18 cellular contexts compared by ENCODE assay signal in genomic region chr14:51859136-51859535, GRCh38. TPM values are rescaled to one million over a fixed set of nuclear protein-coding genes. Genes with fewer than 3 reads are reported as not detected.
DNase-seq lines count a peak whose midpoint lies in the region; ATAC-seq and TF ChIP-seq lines count a peak whose summit lies in the region.
"Had no signal": no experiment of that assay in that cellular context is flagged by ENCODE, and none has a peak within 500 bp of the region (broad histone marks: within the 10 kb centered on the region; RNA-seq: fewer than 3 reads in every experiment).

No MANE protein-coding gene starts in this region.

- H3K4me3 Mint-ChIP-seq in activated CD8-positive, alpha-beta T cell treated with anti-CD3 and anti-CD28 coated beads, Interleukin-2, amount 10 ng/mL, durations not matched to agents 7 days and 5 days: no peak overlapping the region
- no peak overlapping the region for H3K4me3 Mint-ChIP-seq in activated CD8-positive, alpha-beta T cell treated with anti-CD3 and anti-CD28 coated beads for 36 hours
- H3K4me3 Mint-ChIP-seq in endothelial cell (ENCODE audit: unreplicated experiment): no peak overlapping the region

- DNase-seq in activated CD8-positive, alpha-beta T cell treated with anti-CD3 and anti-CD28 coated beads, Interleukin-2, amount 10 ng/mL, durations not matched to agents 7 days and 5 days: no peak
- DNase-seq in activated CD8-positive, alpha-beta T cell treated with anti-CD3 and anti-CD28 coated beads for 36 hours: no peak
- DNase-seq in HFF-Myc (ENCODE audit: extremely low read depth, low read depth) (peak; percentile 55), endothelial cell (ENCODE audit: low spot score) (no peak), renal cortical epithelial cell (ENCODE audit: low read depth) (peak; percentile 52), germinal center (ENCODE audit: low spot score) (no peak), T-helper 1 cell (no peak), caudate nucleus (lab: John Stamatoyannopoulos, UW) (no peak)
- DNase-seq: activated CD4-positive, alpha-beta T cell treated with anti-CD3 and anti-CD28 coated beads for 48 hours; activated T-cell treated with anti-CD3 and anti-CD28 coated beads, Interleukin-2, amount 50 U/mL, for 48 hours; amygdala; gastrocnemius medialis; H7; NCI-H146; NCI-H2227 treated with DMSO at 0.1 percent for 48 hours; Right ventricle myocardium superior had no signal

- H3K27ac Mint-ChIP-seq in activated CD8-positive, alpha-beta T cell treated with anti-CD3 and anti-CD28 coated beads, Interleukin-2, amount 10 ng/mL, durations not matched to agents 7 days and 5 days: peak overlapping the region; percentile 95
- H3K27ac Mint-ChIP-seq in activated CD8-positive, alpha-beta T cell treated with anti-CD3 and anti-CD28 coated beads for 36 hours: no peak overlapping the region
- H3K27ac Mint-ChIP-seq in endothelial cell (ENCODE audit: unreplicated experiment): peak overlapping the region; percentile 41

- CTCF ChIA-PET in activated CD8-positive, alpha-beta T cell treated with anti-CD3 and anti-CD28 coated beads, Interleukin-2, amount 10 ng/mL, durations not matched to agents 7 days and 5 days (lab: Charles Lee): interaction anchor here (2.0 to 4.2 kb wide), 3 partner anchors 8 to 12 kb away, joined by 8 to 47 read pairs (median 13); no protein-coding TSS in a partner anchor
- CTCF ChIA-PET in activated CD8-positive, alpha-beta T cell treated with anti-CD3 and anti-CD28 coated beads for 36 hours (lab: Charles Lee): no interaction called here

- peaks cover 6% of the 10 kb centered on the region for H3K9me3 Mint-ChIP-seq in activated CD8-positive, alpha-beta T cell treated with anti-CD3 and anti-CD28 coated beads, Interleukin-2, amount 10 ng/mL, durations not matched to agents 7 days and 5 days (ENCODE audit: insufficient read depth)
- H3K9me3 Mint-ChIP-seq in activated CD8-positive, alpha-beta T cell treated with anti-CD3 and anti-CD28 coated beads for 36 hours: peaks cover 9% of the 10 kb centered on the region
- no peaks in the 10 kb centered on the region for H3K9me3 Mint-ChIP-seq in endothelial cell (ENCODE audit: unreplicated experiment)

- ATAC-seq in activated CD8-positive, alpha-beta T cell treated with anti-CD3 and anti-CD28 coated beads, Interleukin-2, amount 10 ng/mL, durations not matched to agents 7 days and 5 days: no peak
- ATAC-seq in activated CD8-positive, alpha-beta T cell treated with anti-CD3 and anti-CD28 coated beads for 36 hours: no peak
- ATAC-seq: gastrocnemius medialis had no signal

- peaks cover 36% of the 10 kb centered on the region for H3K36me3 Mint-ChIP-seq in activated CD8-positive, alpha-beta T cell treated with anti-CD3 and anti-CD28 coated beads, Interleukin-2, amount 10 ng/mL, durations not matched to agents 7 days and 5 days (ENCODE audit: low read depth)
- H3K36me3 Mint-ChIP-seq in activated CD8-positive, alpha-beta T cell treated with anti-CD3 and anti-CD28 coated beads for 36 hours (ENCODE audit: low read depth): peaks cover 31% of the 10 kb centered on the region
- peaks cover 7% of the 10 kb centered on the region for H3K36me3 Mint-ChIP-seq in endothelial cell (ENCODE audit: low read depth, unreplicated experiment)

- POLR2A ChIA-PET in activated CD8-positive, alpha-beta T cell treated with anti-CD3 and anti-CD28 coated beads, Interleukin-2, amount 10 ng/mL, durations not matched to agents 7 days and 5 days (lab: Charles Lee): interaction anchor here (13.4 kb wide), 1 partner anchor 11 kb away, joined by 366 read pairs; no protein-coding TSS in a partner anchor
- POLR2A ChIA-PET in activated CD8-positive, alpha-beta T cell treated with anti-CD3 and anti-CD28 coated beads for 36 hours (lab: Charles Lee): interaction anchor here (0.6 to 3.8 kb wide), 3 partner anchors 9 to 533 kb away, joined by 4 to 28 read pairs (median 4); no protein-coding TSS in a partner anchor

- TF ChIP-seq CTCF in activated CD8-positive, alpha-beta T cell treated with anti-CD3 and anti-CD28 coated beads for 36 hours (IDR thresholded peaks at IDR 0.05): no peak
- TF ChIP-seq CTCF in HFF-Myc (IDR thresholded peaks at IDR 0.05; ENCODE audit: low read depth, low read length, missing control alignments): no peak
- TF ChIP-seq CTCF in endothelial cell (IDR thresholded peaks at IDR 0.05; ENCODE audit: unreplicated experiment): no peak

- intact Hi-C loops in activated CD8-positive, alpha-beta T cell treated with anti-CD3 and anti-CD28 coated beads for 36 hours (cut with micrococcal nuclease): no loop called here

- H3K4me1 Mint-ChIP-seq in activated CD8-positive, alpha-beta T cell treated with anti-CD3 and anti-CD28 coated beads, Interleukin-2, amount 10 ng/mL, durations not matched to agents 7 days and 5 days (ENCODE audit: low read depth): peaks cover 41% of the 10 kb centered on the region
- peaks cover 36% of the 10 kb centered on the region for H3K4me1 Mint-ChIP-seq in activated CD8-positive, alpha-beta T cell treated with anti-CD3 and anti-CD28 coated beads for 36 hours (ENCODE audit: low read depth)
- H3K4me1 Mint-ChIP-seq in endothelial cell (ENCODE audit: unreplicated experiment): peaks cover 49% of the 10 kb centered on the region

- no peak overlapping the region for H3K4me3 ChIP-seq in HFF-Myc (replicated peaks; ENCODE audit: low read depth, low read length)
- H3K4me3 ChIP-seq: suprapubic skin had no signal

- H3K27ac ChIP-seq in caudate nucleus (ENCODE audit: low read depth, low read length): no peak overlapping the region
- H3K27ac ChIP-seq: gastrocnemius medialis, suprapubic skin had no signal

- H3K27me3 Mint-ChIP-seq in activated CD8-positive, alpha-beta T cell treated with anti-CD3 and anti-CD28 coated beads, Interleukin-2, amount 10 ng/mL, durations not matched to agents 7 days and 5 days (ENCODE audit: low read depth): no peaks in the 10 kb centered on the region
- no peaks in the 10 kb centered on the region for H3K27me3 Mint-ChIP-seq in activated CD8-positive, alpha-beta T cell treated with anti-CD3 and anti-CD28 coated beads for 36 hours
- peaks cover 2% of the 10 kb centered on the region for H3K27me3 Mint-ChIP-seq in endothelial cell (ENCODE audit: unreplicated experiment)

RNA-seq across cellular contexts. Expression of gene GNG2, which starts 1.3 kb away (rescaled TPM):
- 100 to 1,000 TPM; 293 to 302 TPM for total RNA-seq in activated CD8-positive, alpha-beta T cell treated with anti-CD3 and anti-CD28 coated beads, Interleukin-2, amount 10 ng/mL, durations not matched to agents 7 days and 5 days
- 100 to 1,000 TPM; 174 to 184 TPM for total RNA-seq in activated CD8-positive, alpha-beta T cell treated with anti-CD3 and anti-CD28 coated beads for 36 hours
- total RNA-seq in endothelial cell (ENCODE audit: unreplicated experiment): 80.8 TPM
- 0.52 and 2.8 TPM in 2 replicates for total RNA-seq in renal cortical epithelial cell
- total RNA-seq: endothelial cell of umbilical vein had no signal

Comparison
In these comparisons a context has a peak if more than half of its experiments do, and no peak if none do; other contexts are left out.
1. DNase-seq: peak in HFF-Myc (single experiment) and renal cortical epithelial cell (single experiment); none in activated CD8-positive, alpha-beta T cell treated with anti-CD3 and anti-CD28 coated beads, Interleukin-2, amount 10 ng/mL, durations not matched to agents 7 days and 5 days (single experiment), activated CD8-positive, alpha-beta T cell treated with anti-CD3 and anti-CD28 coated beads for 36 hours (single experiment), endothelial cell (single experiment), germinal center (single experiment), T-helper 1 cell (0 of 5) and caudate nucleus (0 of 61).
2. RNA of gene GNG2, which starts 1.3 kb away (total RNA-seq): 293 to 302 TPM in activated CD8-positive, alpha-beta T cell treated with anti-CD3 and anti-CD28 coated beads, Interleukin-2, amount 10 ng/mL, durations not matched to agents 7 days and 5 days, 174 to 184 TPM in activated CD8-positive, alpha-beta T cell treated with anti-CD3 and anti-CD28 coated beads for 36 hours and 80.8 TPM in endothelial cell (single experiment); 0.52 to 2.8 TPM in renal cortical epithelial cell; every median in the first group is over 10 times any median in the second.